8 cellular contexts compared by ENCODE assay signal in genomic region chr19:46745521-46746280, GRCh38. TPM values are rescaled to one million over a fixed set of nuclear protein-coding genes. Genes with fewer than 3 reads are reported as not detected.
DNase-seq lines count a peak whose midpoint lies in the region; ATAC-seq and TF ChIP-seq lines count a peak whose summit lies in the region.

TSS of gene FKRP (plus strand) at chr19:46746057. CDS start at chr19:46755451, 9,394 bp downstream.

- H3K27ac ChIP-seq in DOHH2 (ENCODE audit: low read depth, low read length) (peak within 1 kb of the TSS; percentile 45), caudate nucleus (ENCODE audit: low read depth, low read length) (peak within 1 kb of the TSS; percentile 95)

- H3K36me3 Mint-ChIP-seq in T-cell = peaks cover 11% of the 10 kb centered on the region

- peak within 1 kb of the TSS; percentile 87 to 90 (median 90) for H3K4me3 Mint-ChIP-seq in T-cell

- POLR2A ChIA-PET in T-cell (lab: Charles Lee) = interaction anchor here (0.6 kb wide), 2 partner anchors 14 to 1121 kb away, joined by 3 to 5 read pairs; no protein-coding TSS in a partner anchor

- peak within 1 kb of the TSS; percentile 95 for H3K4me2 ChIP-seq in DOHH2 (ENCODE audit: low read length)

- no peak for TF ChIP-seq CTCF in DOHH2 (IDR thresholded peaks at IDR 0.05; ENCODE audit: low read depth, low read length, poor library complexity, severe bottlenecking)

- H3K27ac Mint-ChIP-seq in T-cell = peak within 1 kb of the TSS; percentile 82 to 84

- peaks cover 57 to 59% (median 58%) of the 10 kb centered on the region in 3 donors for H3K4me1 Mint-ChIP-seq in T-cell

- peaks cover 37% of the 10 kb centered on the region for H3K4me1 ChIP-seq in DOHH2 (ENCODE audit: control insufficient read depth, low read length)

- peaks cover 5% of the 10 kb centered on the region; the same call in 1 of the 2 replicates for H3F3A ChIP-seq in DOHH2 (ENCODE audit: control insufficient read depth, insufficient read depth)

- no peaks in the 10 kb centered on the region for H3K9me3 Mint-ChIP-seq in T-cell

- CTCF ChIA-PET in T-cell (lab: Charles Lee) = interaction anchor here in 1 of 2 donors (0.6 kb wide), 1 partner anchor 486 kb away, joined by 3 read pairs; no protein-coding TSS in a partner anchor

- peaks cover 29% of the 10 kb centered on the region for H4K20me1 ChIP-seq in DOHH2 (ENCODE audit: control insufficient read depth, insufficient read depth, low read depth, low read length)

- no peaks in the 10 kb centered on the region for H3K27me3 Mint-ChIP-seq in T-cell

- H3K79me2 ChIP-seq in DOHH2 (ENCODE audit: control insufficient read depth, low read length) = peaks cover 63% of the 10 kb centered on the region

- peaks cover 56% of the 10 kb centered on the region for H3K36me3 ChIP-seq in DOHH2 (ENCODE audit: control insufficient read depth, low read length)

- no peaks in the 10 kb centered on the region for H3K9me3 ChIP-seq in DOHH2 (ENCODE audit: control insufficient read depth, insufficient read depth, low read length)

- peak within 1 kb of the TSS; percentile 92 for H3K4me3 ChIP-seq in DOHH2 (ENCODE audit: low read length)

- ATAC-seq in HG02623 (IDR thresholded peaks at IDR 0.05; ENCODE audit: unreplicated experiment) = peak; percentile 41
- ATAC-seq in T-cell (replicated peaks in 1 of 4) = peak; percentile 68 to 78 (median 74)
- peak; percentile 55 for ATAC-seq in left lobe of liver

- H3K9me2 ChIP-seq in DOHH2 (replicated peaks; ENCODE audit: control insufficient read depth, low read length) = no peaks in the 10 kb centered on the region

- DNase-seq in T-cell (peak in 9 of 34 experiments; percentile 23 to 46 (median 27)), caudate nucleus (lab: John Stamatoyannopoulos, UW) (peak in 15 of 61 donors; percentile 24 to 57 (median 38)), left lobe of liver (ENCODE audit: low spot score) (peak; percentile 60), NCI-H187 treated with DMSO at 0.1 percent for 48 hours (lab: John Stamatoyannopoulos, UW) (no peak), AML-193 (lab: John Stamatoyannopoulos, UW) (no peak)
- DNase-seq in stimulated activated CD4-positive, alpha-beta T cell treated with anti-CD3 and anti-CD28 coated beads, Interleukin-4, amount 100 ng/mL, for 48 hours (ENCODE audit: low read depth in 2 of 2) = peak; percentile 31 to 32

- H3K27me3 ChIP-seq in DOHH2 (ENCODE audit: control insufficient read depth, low read length) = no peaks in the 10 kb centered on the region

RNA-seq across cellular contexts. Expression of gene FKRP, which starts in this region (rescaled TPM):
- total RNA-seq in T-cell (10 to 100 TPM; 17.8 to 35.3 (median 23.6) TPM), left lobe of liver (6.6 TPM)

Comparison
In these comparisons a context has a peak if more than half of its experiments do, and no peak if none do; other contexts are left out.
1. DNase-seq: peak in left lobe of liver (single experiment) and stimulated activated CD4-positive, alpha-beta T cell treated with anti-CD3 and anti-CD28 coated beads, Interleukin-4, amount 100 ng/mL, for 48 hours (2 of 2); none in NCI-H187 treated with DMSO at 0.1 percent for 48 hours (single experiment) and AML-193 (0 of 2).
2. Peak in every context shown above with its lines, with median percentiles within 50 percentile points of each other: ATAC-seq.